31 cellular contexts compared by ENCODE assay signal in genomic region chr20:63132131-63132714, GRCh38.
DNase-seq lines count a peak whose midpoint lies in the region; ATAC-seq, FAIRE-seq and TF ChIP-seq lines count a peak whose summit lies in the region.
"Had no signal": no experiment of that assay in that cellular context is flagged by ENCODE, and none has a peak within 500 bp of the region (broad histone marks: within the 10 kb centered on the region; RNA-seq: fewer than 3 reads in every experiment).

No MANE protein-coding gene starts in this region.

- H3K79me2 ChIP-seq in K562 (ENCODE audit: control insufficient read depth, insufficient read depth, low read length) = no peaks in the 10 kb centered on the region

- H3K36me3 Mint-ChIP-seq in activated naive CD4-positive, alpha-beta T cell treated with anti-CD3 and anti-CD28 coated beads, Interleukin-2, amount 10 ng/mL, durations not matched to agents 7 days and 5 days = no peaks in the 10 kb centered on the region
- H3K36me3 Mint-ChIP-seq: T-cell had no signal

- no peak for TF ChIP-seq RAD21 in K562 (CRISPR knock-in tag; conservative IDR thresholded peaks at IDR 0.05 in 1 of 2, IDR thresholded peaks at IDR 0.05 in 1 of 2)

- H3K9me3 ChIP-seq in K562 (replicated peaks; ENCODE audit: control insufficient read depth, insufficient read depth, low read depth, low read length) (no peaks in the 10 kb centered on the region), mucosa of descending colon (no peaks in the 10 kb centered on the region), upper lobe of left lung (no peaks in the 10 kb centered on the region), colonic mucosa (no peaks in the 10 kb centered on the region)
- H3K9me3 ChIP-seq: breast epithelium, gastroesophageal sphincter, Peyer's patch, SJSA1, thyroid gland had no signal

- H3K4me3 ChIP-seq in K562 (no peak overlapping the region), mucosa of descending colon (no peak overlapping the region), upper lobe of left lung (no peak overlapping the region), colonic mucosa (no peak overlapping the region)
- H3K4me3 ChIP-seq: breast epithelium, gastroesophageal sphincter, GM23248, lung, Peyer's patch, SJSA1, thyroid gland had no signal

- FAIRE-seq in K562 (lab: Jason Lieb, UNC) = no peak
- FAIRE-seq: A204.1, endometrium had no signal

- H3K4me3 Mint-ChIP-seq in activated naive CD4-positive, alpha-beta T cell treated with anti-CD3 and anti-CD28 coated beads, Interleukin-2, amount 10 ng/mL, durations not matched to agents 7 days and 5 days = no peak overlapping the region
- H3K4me3 Mint-ChIP-seq: activated CD8-positive, alpha-beta T cell treated with anti-CD3 and anti-CD28 coated beads, Interleukin-2, amount 10 ng/mL, durations not matched to agents 7 days and 5 days; T-cell had no signal

- no peak overlapping the region for H3K27ac Mint-ChIP-seq in activated naive CD4-positive, alpha-beta T cell treated with anti-CD3 and anti-CD28 coated beads, Interleukin-2, amount 10 ng/mL, durations not matched to agents 7 days and 5 days
- H3K27ac Mint-ChIP-seq: activated CD8-positive, alpha-beta T cell treated with anti-CD3 and anti-CD28 coated beads, Interleukin-2, amount 10 ng/mL, durations not matched to agents 7 days and 5 days; T-cell had no signal

- 3% methylated on average over 17 of the region's 17 CpGs for WGBS in K562 (ENCODE audit: insufficient coverage, low coverage, missing lambda C conversion rate)
- WGBS in upper lobe of left lung, 2 donors = 79 to 86% methylated on average over 5 to 17 of the region's 17 CpGs

- in situ Hi-C loops in K562 (cut with MboI) = no loop called here

- H3K4me1 ChIP-seq in K562 (replicated peaks in 1 of 2; ENCODE audit: control insufficient read depth in 2 of 2, insufficient read depth in 2 of 2, low read length in 2 of 2) = peaks cover 0 to 10% of the 10 kb centered on the region in 2 experiments; a peak in 1 of 5 replicates
- no peaks in the 10 kb centered on the region for H3K4me1 ChIP-seq in mucosa of descending colon (ENCODE audit: low read depth)
- H3K4me1 ChIP-seq in upper lobe of left lung = no peaks in the 10 kb centered on the region
- no peaks in the 10 kb centered on the region for H3K4me1 ChIP-seq in colonic mucosa
- no peaks in the 10 kb centered on the region for H3K4me1 ChIP-seq in foreskin keratinocyte
- H3K4me1 ChIP-seq: breast epithelium, gastroesophageal sphincter, Peyer's patch, SJSA1, thyroid gland had no signal

- no peaks in the 10 kb centered on the region; the same call in 1 of the 2 replicates for H4K20me1 ChIP-seq in K562 (replicated peaks; ENCODE audit: control insufficient read depth, insufficient read depth, low read length)

- H3K36me3 ChIP-seq in K562 (ENCODE audit: control insufficient read depth, insufficient read depth, low read length) (no peaks in the 10 kb centered on the region), mucosa of descending colon (ENCODE audit: low read depth) (no peaks in the 10 kb centered on the region), upper lobe of left lung (no peaks in the 10 kb centered on the region), colonic mucosa (no peaks in the 10 kb centered on the region)
- H3K36me3 ChIP-seq: breast epithelium, gastroesophageal sphincter, Peyer's patch, SJSA1, thyroid gland had no signal

- H3K9me1 ChIP-seq in K562 (ENCODE audit: control insufficient read depth, insufficient read depth, low read length) = no peaks in the 10 kb centered on the region

- peak; percentile 14 for DNase-seq in activated naive CD4-positive, alpha-beta T cell treated with anti-CD3 and anti-CD28 coated beads, Interleukin-2, amount 10 ng/mL, durations not matched to agents 7 days and 5 days
- no peak for DNase-seq in activated naive CD4-positive, alpha-beta T cell treated with anti-CD3 and anti-CD28 coated beads, Interleukin-2, amount 50 U/mL, for 16 hours
- DNase-seq in K562 (ENCODE audit: extremely low read depth in 1 of 4, low spot score in 3 of 4) = no peak
- DNase-seq in mucosa of descending colon = peak in 2 of 3 donors; percentile 7 to 18
- DNase-seq in upper lobe of left lung = peak; percentile 15 to 78
- DNase-seq in colonic mucosa = no peak
- DNase-seq in foreskin keratinocyte = no peak
- no peak for DNase-seq in NCI-H345 (lab: John Stamatoyannopoulos, UW)
- DNase-seq: activated CD8-positive, alpha-beta T cell treated with anti-CD3 and anti-CD28 coated beads, Interleukin-2, amount 10 ng/mL, durations not matched to agents 7 days and 5 days; activated T-cell treated with anti-CD3 and anti-CD28 coated beads, Interleukin-2, amount 50 U/mL, for 1 hour; amniotic stem cell; cortex of kidney; GDM1; GM23248; NCI-H1436 treated with DMSO at 0.1 percent for 48 hours; NCI-H526 treated with DMSO at 0.1 percent for 48 hours; nucleus accumbens; retina; stimulated activated CD4-positive, alpha-beta T cell treated with anti-CD3 and anti-CD28 coated beads, Interleukin-12 subunit alpha, Interleukin-12 subunit beta, amount 100 ng/mL, for 4 hours; stimulated activated naive CD8-positive, alpha-beta T cell treated with anti-CD3 and anti-CD28 coated beads, Interleukin-15, Interleukin-2, amounts not matched to agents 100 U/mL and 50 U/mL, for 24 hours; thyroid gland had no signal

- no peaks in the 10 kb centered on the region for H3K4me1 Mint-ChIP-seq in activated naive CD4-positive, alpha-beta T cell treated with anti-CD3 and anti-CD28 coated beads, Interleukin-2, amount 10 ng/mL, durations not matched to agents 7 days and 5 days
- H3K4me1 Mint-ChIP-seq: T-cell had no signal

- no peak overlapping the region for H3K9ac ChIP-seq in K562 (ENCODE audit: insufficient read depth in 1 of 2, low read depth in 2 of 2, low read length in 2 of 2)
- no peak overlapping the region for H3K9ac ChIP-seq in colonic mucosa (ENCODE audit: low read depth in 2 of 2, low read length in 2 of 2)
- H3K9ac ChIP-seq: GM23248, KMS-11 had no signal

- POLR2A ChIA-PET in K562 (lab: Yijun Ruan, JAX) = no interaction called here

- H3K27me3 ChIP-seq in K562 (ENCODE audit: control insufficient read depth in 2 of 2, insufficient read depth in 2 of 2, low read length in 2 of 2) (peaks cover 39 to 53% of the 10 kb centered on the region in 2 experiments; a peak in 4 of 5 replicates), upper lobe of left lung (peaks cover 0 to 3% (median 0%) of the 10 kb centered on the region in 4 donors), colonic mucosa (peaks cover 4% of the 10 kb centered on the region), foreskin keratinocyte (no peaks in the 10 kb centered on the region)
- H3K27me3 ChIP-seq: Peyer's patch, thyroid gland had no signal

- intact Hi-C loops in K562 (cut with micrococcal nuclease) = no loop called here
- intact Hi-C loops in mucosa of descending colon (cut with DNase I, micrococcal nuclease) = no loop called here
- intact Hi-C loops in colonic mucosa (cut with DNase I) = no loop called here

- TF ChIP-seq EP300 in K562 (IDR thresholded peaks at IDR 0.05; ENCODE audit: low read length) = no peak
- TF ChIP-seq EP300 in upper lobe of left lung (IDR thresholded peaks at IDR 0.05) = no peak

- H3K9me3 Mint-ChIP-seq in activated naive CD4-positive, alpha-beta T cell treated with anti-CD3 and anti-CD28 coated beads, Interleukin-2, amount 10 ng/mL, durations not matched to agents 7 days and 5 days = no peaks in the 10 kb centered on the region
- H3K9me3 Mint-ChIP-seq: T-cell had no signal

- peaks cover 30% of the 10 kb centered on the region for H3K27me3 Mint-ChIP-seq in activated naive CD4-positive, alpha-beta T cell treated with anti-CD3 and anti-CD28 coated beads, Interleukin-2, amount 10 ng/mL, durations not matched to agents 7 days and 5 days

- H2AFZ ChIP-seq in K562 (ENCODE audit: low read depth, low read length) = no peak overlapping the region
- H2AFZ ChIP-seq: GM23248 had no signal

- BruUV-seq in K562 (replicated peaks; lab: Mats Ljungman, UMichigan) = no TSS peak

- no peak for TF ChIP-seq POLR2A in K562 (conservative IDR thresholded peaks at IDR 0.05)
- no peak for TF ChIP-seq POLR2A in upper lobe of left lung (IDR thresholded peaks at IDR 0.05)

- ATAC-seq in K562 = no peak
- no peak for ATAC-seq in mucosa of descending colon
- ATAC-seq in upper lobe of left lung (ENCODE audit: low FRiP score in 2 of 2) = no peak
- ATAC-seq in foreskin keratinocyte = no peak
- ATAC-seq: activated CD4-positive, CD25-positive, alpha-beta regulatory T cell treated with anti-CD3 and anti-CD28 coated beads, Interleukin-2, amount 50 U/mL, for 24 hours; activated CD8-positive, alpha-beta T cell treated with anti-CD3 and anti-CD28 coated beads, Interleukin-2, amount 10 ng/mL, durations not matched to agents 7 days and 5 days; gastroesophageal sphincter; stimulated activated naive CD8-positive, alpha-beta T cell treated with anti-CD3 and anti-CD28 coated beads, Interleukin-15, Interleukin-2, amounts not matched to agents 100 U/mL and 50 U/mL, for 24 hours; T-cell had no signal

- no peak overlapping the region for H3K4me2 ChIP-seq in K562 (ENCODE audit: insufficient read depth, low read length)
- H3K4me2 ChIP-seq: KMS-11 had no signal

- no peak for TF ChIP-seq CTCF in K562 (IDR thresholded peaks at IDR 0.05 in 2 of 3, conservative IDR thresholded peaks at IDR 0.05 in 1 of 3; ENCODE audit: insufficient read depth in 2 of 3, low read depth in 1 of 3, low read length in 3 of 3)
- TF ChIP-seq CTCF in mucosa of descending colon (IDR thresholded peaks at IDR 0.05) = no peak
- no peak for TF ChIP-seq CTCF in upper lobe of left lung (IDR thresholded peaks at IDR 0.05)
- TF ChIP-seq CTCF in colonic mucosa (IDR thresholded peaks at IDR 0.05) = no peak
- TF ChIP-seq CTCF in foreskin keratinocyte (conservative IDR thresholded peaks at IDR 0.05) = no peak

- H3K27ac ChIP-seq in K562 (ENCODE audit: extremely low read depth, low read depth, low read length) (no peak overlapping the region), upper lobe of left lung (no peak overlapping the region), colonic mucosa (no peak overlapping the region), foreskin keratinocyte (no peak overlapping the region)
- H3K27ac ChIP-seq: breast epithelium, gastroesophageal sphincter, GM23248, KMS-11, Peyer's patch, SJSA1, thyroid gland had no signal

- CTCF ChIA-PET in activated naive CD4-positive, alpha-beta T cell treated with anti-CD3 and anti-CD28 coated beads, Interleukin-2, amount 10 ng/mL, durations not matched to agents 7 days and 5 days (lab: Charles Lee) = no interaction called here
- CTCF ChIA-PET in K562 (lab: Yijun Ruan, JAX; ENCODE audit: low intra/inter-chr PET ratio) = no interaction called here

Comparison
In these comparisons a context has a peak if more than half of its experiments do, and no peak if none do; other contexts are left out.
1. DNase-seq: peak in activated naive CD4-positive, alpha-beta T cell treated with anti-CD3 and anti-CD28 coated beads, Interleukin-2, amount 10 ng/mL, durations not matched to agents 7 days and 5 days (single experiment), mucosa of descending colon (2 of 3) and upper lobe of left lung (2 of 2); none in activated naive CD4-positive, alpha-beta T cell treated with anti-CD3 and anti-CD28 coated beads, Interleukin-2, amount 50 U/mL, for 16 hours (single experiment), K562 (0 of 4), colonic mucosa (single experiment), foreskin keratinocyte (0 of 2) and NCI-H345 (single experiment).